In the genomic region with DNA sequence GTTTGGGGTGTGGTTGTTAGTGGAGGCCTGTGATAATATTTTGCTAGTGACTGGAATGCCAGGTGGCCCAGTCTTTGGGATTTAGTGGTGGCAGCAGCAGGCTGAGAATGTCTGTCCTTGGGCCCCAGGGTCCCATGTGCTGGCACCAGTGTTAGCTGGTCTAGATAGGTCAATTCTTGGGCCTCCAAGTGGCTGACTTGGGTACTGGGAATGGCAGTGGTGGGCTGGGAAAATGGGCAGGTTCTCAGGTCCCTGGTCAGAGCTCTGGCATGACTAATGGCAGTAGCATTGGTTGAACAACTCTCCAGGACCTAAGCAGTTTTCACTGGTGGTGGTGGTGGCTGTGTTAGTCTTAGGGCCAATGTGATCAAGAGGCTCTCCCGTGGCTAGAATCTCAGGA, we compare ENCODE assay signal across 1 cellular context.
TF ChIP-seq lines count a peak whose summit lies in the region.

No MANE protein-coding gene starts in this region.

TF ChIP-seq in WTC11, 78 proteins besides CTCF, POLR2A, EP300 and RAD21 (continued from another document):
- TF ChIP-seq, protein P1, sequence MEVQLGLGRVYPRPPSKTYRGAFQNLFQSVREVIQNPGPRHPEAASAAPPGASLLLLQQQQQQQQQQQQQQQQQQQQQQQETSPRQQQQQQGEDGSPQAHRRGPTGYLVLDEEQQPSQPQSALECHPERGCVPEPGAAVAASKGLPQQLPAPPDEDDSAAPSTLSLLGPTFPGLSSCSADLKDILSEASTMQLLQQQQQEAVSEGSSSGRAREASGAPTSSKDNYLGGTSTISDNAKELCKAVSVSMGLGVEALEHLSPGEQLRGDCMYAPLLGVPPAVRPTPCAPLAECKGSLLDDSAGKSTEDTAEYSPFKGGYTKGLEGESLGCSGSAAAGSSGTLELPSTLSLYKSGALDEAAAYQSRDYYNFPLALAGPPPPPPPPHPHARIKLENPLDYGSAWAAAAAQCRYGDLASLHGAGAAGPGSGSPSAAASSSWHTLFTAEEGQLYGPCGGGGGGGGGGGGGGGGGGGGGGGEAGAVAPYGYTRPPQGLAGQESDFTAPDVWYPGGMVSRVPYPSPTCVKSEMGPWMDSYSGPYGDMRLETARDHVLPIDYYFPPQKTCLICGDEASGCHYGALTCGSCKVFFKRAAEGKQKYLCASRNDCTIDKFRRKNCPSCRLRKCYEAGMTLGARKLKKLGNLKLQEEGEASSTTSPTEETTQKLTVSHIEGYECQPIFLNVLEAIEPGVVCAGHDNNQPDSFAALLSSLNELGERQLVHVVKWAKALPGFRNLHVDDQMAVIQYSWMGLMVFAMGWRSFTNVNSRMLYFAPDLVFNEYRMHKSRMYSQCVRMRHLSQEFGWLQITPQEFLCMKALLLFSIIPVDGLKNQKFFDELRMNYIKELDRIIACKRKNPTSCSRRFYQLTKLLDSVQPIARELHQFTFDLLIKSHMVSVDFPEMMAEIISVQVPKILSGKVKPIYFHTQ (CRISPR knock-in tag; IDR thresholded peaks at IDR 0.05) = no peak
- TF ChIP-seq GRHL2 (CRISPR knock-in tag; IDR thresholded peaks at IDR 0.05; ENCODE audit: insufficient replicate concordance, severe bottlenecking) (no peak), E2F5 (CRISPR knock-in tag; IDR thresholded peaks at IDR 0.05) (no peak)
